ENCODE assay signal across 9 cellular contexts in genomic region chr2:106107509-106108131, GRCh38.
A peak's percentile ranks its signal among the peaks of the same experiment; 100 is the strongest.
DNase-seq lines count a peak whose midpoint lies in the region; ATAC-seq, FAIRE-seq and TF ChIP-seq lines count a peak whose summit lies in the region.
"Had no signal": no experiment of that assay in that cellular context is flagged by ENCODE, and none has a peak within 500 bp of the region (broad histone marks: within the 10 kb centered on the region; RNA-seq: fewer than 3 reads in every experiment).

No MANE protein-coding gene starts in this region.

- H3K9me3 Mint-ChIP-seq in stimulated activated naive CD8-positive, alpha-beta T cell treated with anti-CD3 and anti-CD28 coated beads, Interleukin-15, Interleukin-2, amounts not matched to agents 100 ng/mL and 50 ng/mL, for 24 hours = no peaks in the 10 kb centered on the region
- H3K9me3 Mint-ChIP-seq: activated naive CD8-positive, alpha-beta T cell treated with anti-CD3 and anti-CD28 coated beads, Interleukin-2, amount 10 ng/mL, durations not matched to agents 7 days and 5 days had no signal

- no peak overlapping the region for H3K27ac Mint-ChIP-seq in stimulated activated naive CD8-positive, alpha-beta T cell treated with anti-CD3 and anti-CD28 coated beads, Interleukin-15, Interleukin-2, amounts not matched to agents 100 ng/mL and 50 ng/mL, for 24 hours

- H3K27me3 Mint-ChIP-seq in stimulated activated naive CD8-positive, alpha-beta T cell treated with anti-CD3 and anti-CD28 coated beads, Interleukin-15, Interleukin-2, amounts not matched to agents 100 ng/mL and 50 ng/mL, for 24 hours = no peaks in the 10 kb centered on the region
- H3K27me3 Mint-ChIP-seq: activated naive CD8-positive, alpha-beta T cell treated with anti-CD3 and anti-CD28 coated beads, Interleukin-2, amount 10 ng/mL, durations not matched to agents 7 days and 5 days had no signal

- no peak for TF ChIP-seq POLR2A in erythroblast (IDR thresholded peaks at IDR 0.05; ENCODE audit: low read length)

- no peaks in the 10 kb centered on the region for H3K4me1 Mint-ChIP-seq in stimulated activated naive CD8-positive, alpha-beta T cell treated with anti-CD3 and anti-CD28 coated beads, Interleukin-15, Interleukin-2, amounts not matched to agents 100 ng/mL and 50 ng/mL, for 24 hours (ENCODE audit: low read depth)

- H3K9ac ChIP-seq in adipocyte (ENCODE audit: low read length) = peak overlapping the region; percentile 3

- H3K4me1 ChIP-seq in adipocyte (ENCODE audit: control insufficient read depth, insufficient read depth, low read length) (no peaks in the 10 kb centered on the region), small intestine (ENCODE audit: control insufficient read depth in 2 of 2, insufficient read depth in 1 of 2, low read depth in 1 of 2, low read length in 1 of 2) (no peaks in the 10 kb centered on the region)

- H3K27me3 ChIP-seq in adipocyte (replicated peaks; ENCODE audit: control insufficient read depth, insufficient read depth, low read length) (no peaks in the 10 kb centered on the region), small intestine (ENCODE audit: control insufficient read depth in 2 of 2, insufficient read depth in 2 of 2, low read length in 2 of 2) (no peaks in the 10 kb centered on the region)

- peak overlapping the region; percentile 25 for H3K4me3 Mint-ChIP-seq in stimulated activated naive CD8-positive, alpha-beta T cell treated with anti-CD3 and anti-CD28 coated beads, Interleukin-15, Interleukin-2, amounts not matched to agents 100 ng/mL and 50 ng/mL, for 24 hours
- H3K4me3 Mint-ChIP-seq: activated naive CD8-positive, alpha-beta T cell treated with anti-CD3 and anti-CD28 coated beads, Interleukin-2, amount 10 ng/mL, durations not matched to agents 7 days and 5 days had no signal

- no peak overlapping the region for H3K27ac ChIP-seq in small intestine (ENCODE audit: low read depth in 1 of 2, low read length in 1 of 2)

- H3K4me3 ChIP-seq in adipocyte (ENCODE audit: low read length) = no peak overlapping the region
- H3K4me3 ChIP-seq in small intestine (ENCODE audit: low read depth in 1 of 2, low read length in 2 of 2) = no peak overlapping the region

- no peaks in the 10 kb centered on the region for H3K9me3 ChIP-seq in adipocyte (ENCODE audit: control insufficient read depth, low read length)
- H3K9me3 ChIP-seq in small intestine (ENCODE audit: control insufficient read depth, low read depth) = no peaks in the 10 kb centered on the region

- H3K36me3 ChIP-seq in adipocyte (ENCODE audit: control insufficient read depth, insufficient read depth, low read length, severe bottlenecking) (no peaks in the 10 kb centered on the region), small intestine (ENCODE audit: control insufficient read depth in 2 of 2, insufficient read depth in 2 of 2, low read length in 2 of 2) (peaks cover 0 to 11% of the 10 kb centered on the region in 2 donors)

- DNase-seq in A172 (ENCODE audit: low spot score) (peak; percentile 74), adipocyte (ENCODE audit: low read depth) (peak; percentile 20), small intestine (no peak), NCI-H128 (lab: John Stamatoyannopoulos, UW; ENCODE audit: unreplicated experiment) (no peak), erythroblast (lab: John Stamatoyannopoulos, UW) (no peak)
- DNase-seq: activated naive CD8-positive, alpha-beta T cell treated with anti-CD3 and anti-CD28 coated beads, Interleukin-2, amount 10 ng/mL, durations not matched to agents 7 days and 5 days had no signal

- FAIRE-seq in small intestine (lab: Jason Lieb, UNC) = no peak

- peaks cover 13% of the 10 kb centered on the region for H3K36me3 Mint-ChIP-seq in stimulated activated naive CD8-positive, alpha-beta T cell treated with anti-CD3 and anti-CD28 coated beads, Interleukin-15, Interleukin-2, amounts not matched to agents 100 ng/mL and 50 ng/mL, for 24 hours (ENCODE audit: low read depth)

- peak; percentile 79 for ATAC-seq in GM18907 (IDR thresholded peaks at IDR 0.05; ENCODE audit: unreplicated experiment)
- peak; percentile 64 for ATAC-seq in HG03196 (IDR thresholded peaks at IDR 0.05; ENCODE audit: unreplicated experiment)

- 72 to 78% (median 77%) methylated on average over 14 of the region's 14 CpGs for WGBS in small intestine, 3 donors

Comparison
In these comparisons a context has a peak if more than half of its experiments do, and no peak if none do; other contexts are left out.
1. DNase-seq: peak in A172 (single experiment) and adipocyte (single experiment); none in small intestine (single experiment), NCI-H128 (single experiment) and erythroblast (0 of 2).